ENCODE assay signal across 8 cellular contexts in the genomic region with DNA sequence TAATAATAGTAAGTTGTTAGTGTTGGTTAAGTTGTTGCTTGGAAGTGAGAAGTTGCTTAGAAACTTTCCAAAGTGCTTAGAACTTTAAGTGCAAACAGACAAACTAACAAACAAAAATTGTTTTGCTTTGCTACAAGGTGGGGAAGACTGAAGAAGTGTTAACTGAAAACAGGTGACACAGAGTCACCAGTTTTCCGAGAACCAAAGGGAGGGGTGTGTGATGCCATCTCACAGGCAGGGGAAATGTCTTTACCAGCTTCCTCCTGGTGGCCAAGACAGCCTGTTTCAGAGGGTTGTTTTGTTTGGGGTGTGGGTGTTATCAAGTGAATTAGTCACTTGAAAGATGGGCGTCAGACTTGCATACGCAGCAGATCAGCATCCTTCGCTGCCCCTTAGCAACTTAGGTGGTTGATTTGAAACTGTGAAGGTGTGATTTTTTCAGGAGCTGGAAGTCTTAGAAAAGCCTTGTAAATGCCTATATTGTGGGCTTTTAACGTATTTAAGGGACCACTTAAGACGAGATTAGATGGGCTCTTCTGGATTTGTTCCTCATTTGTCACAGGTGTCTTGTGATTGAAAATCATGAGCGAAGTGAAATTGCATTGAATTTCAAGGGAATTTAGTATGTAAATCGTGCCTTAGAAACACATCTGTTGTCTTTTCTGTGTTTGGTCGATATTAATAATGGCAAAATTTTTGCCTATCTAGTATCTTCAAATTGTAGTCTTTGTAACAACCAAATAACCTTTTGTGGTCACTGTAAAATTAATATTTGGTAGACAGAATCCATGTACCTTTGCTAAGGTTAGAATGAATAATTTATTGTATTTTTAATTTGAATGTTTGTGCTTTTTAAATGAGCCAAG. TPM values are rescaled to one million over a fixed set of nuclear protein-coding genes. Genes with fewer than 3 reads are reported as not detected.
DNase-seq lines count a peak whose midpoint lies in the region; ATAC-seq and TF ChIP-seq lines count a peak whose summit lies in the region.

No MANE protein-coding gene starts in this region.

- H3K4me1 ChIP-seq in breast epithelium: peaks cover 0 to 14% of the 10 kb centered on the region in 2 donors
- H3K4me1 ChIP-seq in left lung: peaks cover 27 to 51% of the 10 kb centered on the region in 2 donors

- peak overlapping the region; percentile 93 to 96 (median 95) for H3K4me3 ChIP-seq in breast epithelium
- peak overlapping the region; percentile 76 to 80 for H3K4me3 ChIP-seq in left lung

- intact Hi-C loops in breast epithelium (cut with DNase I; ENCODE audit: low total_unique reads) (no loop called here), left lung (cut with DNase I) (no loop called here)

- H3K36me3 ChIP-seq in breast epithelium (no peaks in the 10 kb centered on the region), left lung (peaks cover 0 to 43% of the 10 kb centered on the region in 2 donors)

- H3K27ac ChIP-seq in breast epithelium: peak overlapping the region; percentile 100
- H3K27ac ChIP-seq in left lung: peak overlapping the region; percentile 99 to 100

- peak in 1 of 3 donors; percentile 66 for TF ChIP-seq CTCF in breast epithelium (IDR thresholded peaks at IDR 0.05)
- peak in 1 of 2 donors; percentile 49 for TF ChIP-seq CTCF in left lung (IDR thresholded peaks at IDR 0.05)

- H3K9me3 ChIP-seq in breast epithelium: no peaks in the 10 kb centered on the region
- H3K9me3 ChIP-seq in left lung: no peaks in the 10 kb centered on the region

- H3K27me3 ChIP-seq in breast epithelium: no peaks in the 10 kb centered on the region
- H3K27me3 ChIP-seq in left lung: no peaks in the 10 kb centered on the region

- peak; percentile 64 for DNase-seq in ACHN
- DNase-seq in HT1080 (ENCODE audit: low read depth): peak; percentile 76
- peak; percentile 44 for DNase-seq in UCSD-AML1 (lab: John Stamatoyannopoulos, UW; ENCODE audit: unreplicated experiment)
- peak in 1 of 2 donors; percentile 51 for DNase-seq in breast epithelium (ENCODE audit: low spot score in 2 of 2)
- DNase-seq in left lung: peak in 1 of 2 donors; percentile 63
- peak; percentile 71 for DNase-seq in stimulated activated CD8-positive, alpha-beta memory T cell treated with anti-CD3 and anti-CD28 coated beads, Interleukin-12 subunit alpha, Interleukin-12 subunit beta, amount 100 ng/mL, for 1 hour (ENCODE audit: low read depth)
- no peak for DNase-seq in occipital lobe (lab: John Stamatoyannopoulos, UW)

- TF ChIP-seq POLR2A in breast epithelium (IDR thresholded peaks at IDR 0.05): peak; percentile 37

- no peak for ATAC-seq in left lung
- ATAC-seq in HG03469 (IDR thresholded peaks at IDR 0.05; ENCODE audit: unreplicated experiment): no peak

- in situ Hi-C loops in ACHN (cut with HindIII; ENCODE audit: low pct_ligation_motif_present, low pct_unique_long_range_greater_than_20kb, low sequenced_read_pairs): loop anchor here (10.0 kb wide), 1 partner anchor 69 kb away; the partner anchor contains the start of gene MALAT1

RNA-seq across cellular contexts. Expression of gene NEAT1, which starts 2.7 kb away (rescaled TPM):
- total RNA-seq in HT1080 (2014; rRNA removed; shearing (Covaris generic)): 7.9 and 12.9 TPM in 2 replicates
- polyA plus RNA-seq in HT1080 (2015; cell fraction: cytosol; rRNA removed): 77.8 and 83.7 TPM in 2 replicates
- 1,405 and 1,942 TPM in 2 replicates for polyA plus RNA-seq in HT1080 (2015; cell fraction: nucleus; rRNA removed)
- 100 to 1,000 TPM; 323 to 391 (median 351) TPM for total RNA-seq in breast epithelium
- total RNA-seq in left lung: 1,000 to 10,000 TPM; 1,146 to 1,441 TPM
- total RNA-seq in occipital lobe: 3.6 TPM

RNA-seq across cellular contexts. Expression of gene FRMD8, which starts 38.9 kb away (rescaled TPM):
- total RNA-seq in HT1080 (2014; rRNA removed; shearing (Covaris generic)): 26.4 and 32.1 TPM in 2 replicates
- 19.1 and 22.2 TPM in 2 replicates for polyA plus RNA-seq in HT1080 (2015; cell fraction: cytosol; rRNA removed)
- 31.7 and 34.4 TPM in 2 replicates for polyA plus RNA-seq in HT1080 (2015; cell fraction: nucleus; rRNA removed)
- total RNA-seq in breast epithelium (10 to 100 TPM; 22.9 to 57.0 (median 49.0) TPM), left lung (10 to 100 TPM; 31.7 to 31.9 TPM), occipital lobe (9.2 TPM)

RNA-seq across cellular contexts. Expression of gene SLC25A45, which starts 42.9 kb away (rescaled TPM):
- total RNA-seq in HT1080 (2014; rRNA removed; shearing (Covaris generic)): 1.4 and 1.9 TPM in 2 replicates
- polyA plus RNA-seq in HT1080 (2015; cell fraction: cytosol; rRNA removed): 2.0 and 2.8 TPM in 2 replicates
- polyA plus RNA-seq in HT1080 (2015; cell fraction: nucleus; rRNA removed): 6.7 and 11.5 TPM in 2 replicates
- total RNA-seq in breast epithelium (1 to 10 TPM; 5.4 to 9.1 (median 6.6) TPM), left lung (1 to 10 TPM; 8.4 to 9.8 TPM), occipital lobe (0.31 TPM)

Comparison
In these comparisons a context has a peak if more than half of its experiments do, and no peak if none do; other contexts are left out.
1. RNA of gene NEAT1, which starts 2.7 kb away (total RNA-seq): 1,146 to 1,441 TPM in left lung and 323 to 391 TPM in breast epithelium; 7.9 to 12.9 TPM in HT1080 and 3.6 TPM in occipital lobe (single experiment); every median in the first group is over 10 times any median in the second.